Comparison of ENCODE assay signal across 1 cellular context in the genomic region with DNA sequence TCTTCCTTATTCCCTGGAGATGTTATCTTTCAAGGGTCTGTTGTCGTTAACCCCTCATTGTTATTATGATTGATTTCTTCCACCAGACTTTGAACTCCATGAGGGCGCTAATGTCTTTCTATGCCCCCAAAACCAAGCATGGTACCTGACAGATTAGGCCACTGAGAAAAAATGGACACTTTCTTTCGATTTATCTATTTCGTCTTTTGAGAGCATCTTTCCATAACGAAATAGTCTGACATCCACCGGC.
TF ChIP-seq lines count a peak whose summit lies in the region.

No MANE protein-coding gene starts in this region.

TF ChIP-seq in HCT116, 20 proteins besides CTCF, POLR2A, EP300 and RAD21 (continued from another document):
- no peak for TF ChIP-seq YY1 (IDR thresholded peaks at IDR 0.05; ENCODE audit: extremely low read depth, insufficient replicate concordance, low read depth, low read length)
- no peak for TF ChIP-seq CEBPB (IDR thresholded peaks at IDR 0.05; ENCODE audit: low read depth)
- TF ChIP-seq FOSL1 (IDR thresholded peaks at IDR 0.05; ENCODE audit: low read depth): no peak
TF ChIP-seq in HCT116: peak in this region for 0.
